30 cellular contexts compared by ENCODE assay signal in genomic region chr2:112709703-112710102, GRCh38. TPM values are rescaled to one million over a fixed set of nuclear protein-coding genes. Genes with fewer than 3 reads are reported as not detected.
DNase-seq lines count a peak whose midpoint lies in the region; ATAC-seq and TF ChIP-seq lines count a peak whose summit lies in the region.
"Had no signal": no experiment of that assay in that cellular context is flagged by ENCODE, and none has a peak within 500 bp of the region (broad histone marks: within the 10 kb centered on the region; RNA-seq: fewer than 3 reads in every experiment).

No MANE protein-coding gene starts in this region.

- no peak overlapping the region for H2BK5ac ChIP-seq in trophoblast cell (ENCODE audit: low read depth, low read length, poor library complexity)

- H3K4ac ChIP-seq in trophoblast cell (ENCODE audit: low read depth, low read length): no peak overlapping the region

- H3K4me1 ChIP-seq in trophoblast cell (ENCODE audit: control insufficient read depth in 1 of 2, insufficient read depth in 2 of 2, low read length in 2 of 2): peaks cover 14 to 15% of the 10 kb centered on the region in 2 experiments
- no peaks in the 10 kb centered on the region for H3K4me1 ChIP-seq in breast epithelium
- H3K4me1 ChIP-seq: SJCRH30 had no signal

- no peak overlapping the region for H3K27ac ChIP-seq in trophoblast cell (ENCODE audit: low read depth, low read length)
- no peak overlapping the region for H3K27ac ChIP-seq in breast epithelium
- no peak overlapping the region for H3K27ac ChIP-seq in substantia nigra (ENCODE audit: low read depth, low read length, poor library complexity, severe bottlenecking)
- H3K27ac ChIP-seq: ovary, SJCRH30 had no signal

- no peaks in the 10 kb centered on the region for H3K79me1 ChIP-seq in trophoblast cell (ENCODE audit: low read length)

- H3K23ac ChIP-seq in trophoblast cell (ENCODE audit: low read length): no peak overlapping the region

- H3K36me3 ChIP-seq in trophoblast cell (ENCODE audit: control insufficient read depth in 1 of 2, insufficient read depth in 2 of 2, low read length in 2 of 2): no peaks in the 10 kb centered on the region
- no peaks in the 10 kb centered on the region for H3K36me3 ChIP-seq in breast epithelium
- H3K36me3 ChIP-seq: heart right ventricle, ovary, SJCRH30, stomach, upper lobe of right lung had no signal

- H3K4me3 ChIP-seq in trophoblast cell (ENCODE audit: low read depth, low read length) (no peak overlapping the region), breast epithelium (no peak overlapping the region)
- H3K4me3 ChIP-seq: heart right ventricle, ovary, SJCRH30, stomach, upper lobe of right lung had no signal

- H3K9me3 ChIP-seq in trophoblast cell (ENCODE audit: insufficient read depth, low read depth, low read length) (no peaks in the 10 kb centered on the region), breast epithelium (no peaks in the 10 kb centered on the region)
- H3K9me3 ChIP-seq: heart right ventricle, ovary, SJCRH30, stomach, upper lobe of right lung had no signal

- peak overlapping the region; percentile 52 for H3K27ac Mint-ChIP-seq in activated CD4-positive, alpha-beta T cell treated with anti-CD3 and anti-CD28 coated beads, Interleukin-2, amount 10 ng/mL, durations not matched to agents 24 days and 14 days
- H3K27ac Mint-ChIP-seq in activated T-helper 1 cell treated with anti-CD3 and anti-CD28 coated beads, Interleukin-12 subunit alpha, Interleukin-12 subunit beta, Interleukin-2, Interleukin-4 antibody, amounts not matched to agents 30 ng/mL and 10 ng/mL and 1 ng/mL, durations not matched to agents 14 hours and 24 hours and 36 hours: peak overlapping the region; percentile 27
- H3K27ac Mint-ChIP-seq in stimulated activated memory B cell treated with anti-CD40 and anti-IgM and Interleukin-4, amounts not matched to agents 10 μg/mL and 1 μg/mL and 100 μg/mL, for 72 hours: peak overlapping the region; percentile 46
- H3K27ac Mint-ChIP-seq: memory B cell had no signal

- H3K4me2 ChIP-seq in trophoblast cell (ENCODE audit: low read length): no peak overlapping the region

- H2AK5ac ChIP-seq in trophoblast cell (ENCODE audit: low read length): no peak overlapping the region

- H4K8ac ChIP-seq in trophoblast cell (ENCODE audit: low read depth, low read length): no peak overlapping the region

- intact Hi-C loops in activated CD4-positive, alpha-beta T cell treated with anti-CD3 and anti-CD28 coated beads, Interleukin-2, amount 10 ng/mL, durations not matched to agents 24 days and 14 days (cut with micrococcal nuclease): no loop called here
- intact Hi-C loops in activated T-helper 1 cell treated with anti-CD3 and anti-CD28 coated beads, Interleukin-12 subunit alpha, Interleukin-12 subunit beta, Interleukin-2, Interleukin-4 antibody, amounts not matched to agents 30 ng/mL and 10 ng/mL and 1 ng/mL, durations not matched to agents 14 hours and 24 hours and 36 hours (cut with micrococcal nuclease): no loop called here
- intact Hi-C loops in breast epithelium (cut with DNase I; ENCODE audit: low total_unique reads): no loop called here

- ATAC-seq in stimulated activated memory B cell treated with anti-CD40 and anti-IgM and Interleukin-4, amounts not matched to agents 10 μg/mL and 1 μg/mL and 100 μg/mL, for 72 hours: no peak
- ATAC-seq: HCT116, heart right ventricle, left colon, right cardiac atrium, T-cell, upper lobe of right lung had no signal

- H3K9me3 Mint-ChIP-seq in activated CD4-positive, alpha-beta T cell treated with anti-CD3 and anti-CD28 coated beads, Interleukin-2, amount 10 ng/mL, durations not matched to agents 24 days and 14 days: no peaks in the 10 kb centered on the region
- H3K9me3 Mint-ChIP-seq in activated T-helper 1 cell treated with anti-CD3 and anti-CD28 coated beads, Interleukin-12 subunit alpha, Interleukin-12 subunit beta, Interleukin-2, Interleukin-4 antibody, amounts not matched to agents 30 ng/mL and 10 ng/mL and 1 ng/mL, durations not matched to agents 14 hours and 24 hours and 36 hours: peaks cover 3% of the 10 kb centered on the region
- no peaks in the 10 kb centered on the region for H3K9me3 Mint-ChIP-seq in stimulated activated memory B cell treated with anti-CD40 and anti-IgM and Interleukin-4, amounts not matched to agents 10 μg/mL and 1 μg/mL and 100 μg/mL, for 72 hours
- H3K9me3 Mint-ChIP-seq: memory B cell, naive B cell, T-cell had no signal

- DNase-seq in activated CD4-positive, alpha-beta T cell treated with anti-CD3 and anti-CD28 coated beads, Interleukin-2, amount 10 ng/mL, durations not matched to agents 24 days and 14 days: no peak
- DNase-seq in activated CD4-positive, alpha-beta T cell treated with anti-CD3 and anti-CD28 coated beads, Interleukin-2, amount 50 U/mL, for 1 hour: no peak
- DNase-seq in activated T-helper 1 cell treated with anti-CD3 and anti-CD28 coated beads, Interleukin-12 subunit alpha, Interleukin-12 subunit beta, Interleukin-2, Interleukin-4 antibody, amounts not matched to agents 30 ng/mL and 10 ng/mL and 1 ng/mL, durations not matched to agents 14 hours and 24 hours and 36 hours (ENCODE audit: low spot score): no peak
- peak; percentile 46 for DNase-seq in myocyte (ENCODE audit: low read depth)
- no peak for DNase-seq in trophoblast cell
- no peak for DNase-seq in breast epithelium (ENCODE audit: low spot score in 2 of 2)
- no peak for DNase-seq in substantia nigra (lab: John Stamatoyannopoulos, UW)
- DNase-seq: activated gamma-delta T cell treated with Interleukin-2 at 50 U/mL for 16 hours; activated T-cell treated with anti-CD3 and anti-CD28 coated beads for 4 hours; DMS79 treated with DMSO at 0.1 percent for 48 hours; effector CD4-positive, alpha-beta T cell; erythroblast; heart right ventricle; left colon; naive B cell; NCI-H1092 treated with DMSO at 0.1 percent for 48 hours; NCI-H1930; NCI-H526 treated with DMSO at 0.1 percent for 48 hours; ovary; right cardiac atrium; SJCRH30; stimulated activated CD4-positive, alpha-beta T cell treated with anti-CD3 and anti-CD28 coated beads, Interleukin-12 subunit alpha, Interleukin-12 subunit beta, amount 100 ng/mL, for 4 hours; stomach; T-cell; upper lobe of right lung had no signal

- H2BK12ac ChIP-seq in trophoblast cell (ENCODE audit: low read length): no peak overlapping the region

- no peak overlapping the region for H3K18ac ChIP-seq in trophoblast cell (ENCODE audit: low read length)

- no peak overlapping the region for H3K4me3 Mint-ChIP-seq in activated CD4-positive, alpha-beta T cell treated with anti-CD3 and anti-CD28 coated beads, Interleukin-2, amount 10 ng/mL, durations not matched to agents 24 days and 14 days
- H3K4me3 Mint-ChIP-seq in activated T-helper 1 cell treated with anti-CD3 and anti-CD28 coated beads, Interleukin-12 subunit alpha, Interleukin-12 subunit beta, Interleukin-2, Interleukin-4 antibody, amounts not matched to agents 30 ng/mL and 10 ng/mL and 1 ng/mL, durations not matched to agents 14 hours and 24 hours and 36 hours: no peak overlapping the region
- no peak overlapping the region for H3K4me3 Mint-ChIP-seq in stimulated activated memory B cell treated with anti-CD40 and anti-IgM and Interleukin-4, amounts not matched to agents 10 μg/mL and 1 μg/mL and 100 μg/mL, for 72 hours
- H3K4me3 Mint-ChIP-seq: T-cell had no signal

- no peak overlapping the region for H2AFZ ChIP-seq in trophoblast cell (ENCODE audit: insufficient read depth, low read length, poor library complexity)

- no peaks in the 10 kb centered on the region for H3K27me3 Mint-ChIP-seq in activated CD4-positive, alpha-beta T cell treated with anti-CD3 and anti-CD28 coated beads, Interleukin-2, amount 10 ng/mL, durations not matched to agents 24 days and 14 days
- H3K27me3 Mint-ChIP-seq in activated T-helper 1 cell treated with anti-CD3 and anti-CD28 coated beads, Interleukin-12 subunit alpha, Interleukin-12 subunit beta, Interleukin-2, Interleukin-4 antibody, amounts not matched to agents 30 ng/mL and 10 ng/mL and 1 ng/mL, durations not matched to agents 14 hours and 24 hours and 36 hours (ENCODE audit: insufficient read depth): peaks cover 7% of the 10 kb centered on the region
- H3K27me3 Mint-ChIP-seq in stimulated activated memory B cell treated with anti-CD40 and anti-IgM and Interleukin-4, amounts not matched to agents 10 μg/mL and 1 μg/mL and 100 μg/mL, for 72 hours: no peaks in the 10 kb centered on the region
- H3K27me3 Mint-ChIP-seq: memory B cell had no signal

- H3K27me3 ChIP-seq in trophoblast cell (ENCODE audit: insufficient read depth, low read length) (no peaks in the 10 kb centered on the region), breast epithelium (no peaks in the 10 kb centered on the region)
- H3K27me3 ChIP-seq: ovary, SJCRH30, upper lobe of right lung had no signal

- H4K91ac ChIP-seq in trophoblast cell (ENCODE audit: low read depth, low read length): no peak overlapping the region

- H3K79me2 ChIP-seq in trophoblast cell (ENCODE audit: control insufficient read depth, insufficient read depth, low read length, poor library complexity): no peaks in the 10 kb centered on the region

- peaks cover 61% of the 10 kb centered on the region for H3K4me1 Mint-ChIP-seq in activated CD4-positive, alpha-beta T cell treated with anti-CD3 and anti-CD28 coated beads, Interleukin-2, amount 10 ng/mL, durations not matched to agents 24 days and 14 days
- peaks cover 82% of the 10 kb centered on the region for H3K4me1 Mint-ChIP-seq in activated T-helper 1 cell treated with anti-CD3 and anti-CD28 coated beads, Interleukin-12 subunit alpha, Interleukin-12 subunit beta, Interleukin-2, Interleukin-4 antibody, amounts not matched to agents 30 ng/mL and 10 ng/mL and 1 ng/mL, durations not matched to agents 14 hours and 24 hours and 36 hours (ENCODE audit: low read depth)
- H3K4me1 Mint-ChIP-seq in stimulated activated memory B cell treated with anti-CD40 and anti-IgM and Interleukin-4, amounts not matched to agents 10 μg/mL and 1 μg/mL and 100 μg/mL, for 72 hours: peaks cover 89% of the 10 kb centered on the region

- no CpG with 5 or more reads among the region's 6 CpGs for WGBS in trophoblast cell (ENCODE audit: extremely low coverage, insufficient coverage, insufficient read length)

- H3K36me3 Mint-ChIP-seq in activated CD4-positive, alpha-beta T cell treated with anti-CD3 and anti-CD28 coated beads, Interleukin-2, amount 10 ng/mL, durations not matched to agents 24 days and 14 days (ENCODE audit: low read depth): peaks cover 6% of the 10 kb centered on the region
- H3K36me3 Mint-ChIP-seq in activated T-helper 1 cell treated with anti-CD3 and anti-CD28 coated beads, Interleukin-12 subunit alpha, Interleukin-12 subunit beta, Interleukin-2, Interleukin-4 antibody, amounts not matched to agents 30 ng/mL and 10 ng/mL and 1 ng/mL, durations not matched to agents 14 hours and 24 hours and 36 hours (ENCODE audit: low read depth): peaks cover 9% of the 10 kb centered on the region
- H3K36me3 Mint-ChIP-seq in stimulated activated memory B cell treated with anti-CD40 and anti-IgM and Interleukin-4, amounts not matched to agents 10 μg/mL and 1 μg/mL and 100 μg/mL, for 72 hours: no peaks in the 10 kb centered on the region
- H3K36me3 Mint-ChIP-seq: memory B cell, naive B cell, T-cell had no signal

- no peak overlapping the region for H2BK120ac ChIP-seq in trophoblast cell (ENCODE audit: insufficient read depth, low read length, poor library complexity)

- no peak for TF ChIP-seq CTCF in breast epithelium (IDR thresholded peaks at IDR 0.05)

- H4K12ac ChIP-seq in trophoblast cell (ENCODE audit: low read depth, low read length): no peak overlapping the region

- no peak overlapping the region for H3K9ac ChIP-seq in trophoblast cell (ENCODE audit: low read length)

- TF ChIP-seq POLR2A in breast epithelium (IDR thresholded peaks at IDR 0.05): no peak

- no peak overlapping the region for H3K14ac ChIP-seq in trophoblast cell (ENCODE audit: low read length)

RNA-seq across cellular contexts. Expression of gene NT5DC4, which starts 11.1 kb away (rescaled TPM):
- 0.24 TPM in 1 of 2 replicates, not detected in the other for total RNA-seq in activated CD4-positive, alpha-beta T cell treated with anti-CD3 and anti-CD28 coated beads, Interleukin-2, amount 10 ng/mL, durations not matched to agents 24 days and 14 days
- not detected in 2 replicates for total RNA-seq in activated T-helper 1 cell treated with anti-CD3 and anti-CD28 coated beads, Interleukin-12 subunit alpha, Interleukin-12 subunit beta, Interleukin-2, Interleukin-4 antibody, amounts not matched to agents 30 ng/mL and 10 ng/mL and 1 ng/mL, durations not matched to agents 14 hours and 24 hours and 36 hours
- total RNA-seq in myocyte: not detected in 2 replicates
- polyA plus RNA-seq in myocyte (2012): not detected
- not detected in 2 replicates for polyA plus RNA-seq in trophoblast cell (2013)
- not detected for total RNA-seq in breast epithelium
- total RNA-seq: chondrocyte, fibroblast of villous mesenchyme, left colon, ovary, right cardiac atrium, SJCRH30, stomach, T-cell, upper lobe of right lung had no signal
- polyA plus RNA-seq: heart right ventricle, ovary, right cardiac atrium, stomach had no signal

RNA-seq across cellular contexts. Expression of gene CKAP2L, which starts 54.7 kb away (rescaled TPM):
- 17.8 and 17.9 TPM in 2 replicates for total RNA-seq in activated CD4-positive, alpha-beta T cell treated with anti-CD3 and anti-CD28 coated beads, Interleukin-2, amount 10 ng/mL, durations not matched to agents 24 days and 14 days
- 20.9 and 21.2 TPM in 2 replicates for total RNA-seq in activated T-helper 1 cell treated with anti-CD3 and anti-CD28 coated beads, Interleukin-12 subunit alpha, Interleukin-12 subunit beta, Interleukin-2, Interleukin-4 antibody, amounts not matched to agents 30 ng/mL and 10 ng/mL and 1 ng/mL, durations not matched to agents 14 hours and 24 hours and 36 hours
- 0.05 and 2.0 TPM in 2 replicates for total RNA-seq in myocyte
- polyA plus RNA-seq in myocyte (2012): 0.08 TPM
- polyA plus RNA-seq in trophoblast cell (2013): 8.8 and 9.8 TPM in 2 replicates
- under 1 TPM in 1 of 3 donors, not detected in 2; 0.96 TPM for total RNA-seq in breast epithelium
- polyA plus RNA-seq: right cardiac atrium had no signal
